ENCODE assay signal across 20 cellular contexts in genomic region chr4:75654905-75655304, GRCh38. TPM values are rescaled to one million over a fixed set of nuclear protein-coding genes. Genes with fewer than 3 reads are reported as not detected.
A peak's percentile ranks its signal among the peaks of the same experiment; 100 is the strongest.
DNase-seq lines count a peak whose midpoint lies in the region; ATAC-seq and TF ChIP-seq lines count a peak whose summit lies in the region.
"Had no signal": no experiment of that assay in that cellular context is flagged by ENCODE, and none has a peak within 500 bp of the region (broad histone marks: within the 10 kb centered on the region; RNA-seq: fewer than 3 reads in every experiment).

No MANE protein-coding gene starts in this region.

- H3K27me3 ChIP-seq in cardiac muscle cell (no peaks in the 10 kb centered on the region), thyroid gland (no peaks in the 10 kb centered on the region), Peyer's patch (no peaks in the 10 kb centered on the region)
- H3K27me3 ChIP-seq: brain microvascular endothelial cell had no signal

- no peaks in the 10 kb centered on the region for H3K27me3 Mint-ChIP-seq in T-helper 2 cell treated with Interferon-gamma antibody and Interleukin-4, amounts not matched to agents 5 μg/mL and 100 μg/mL, for 36 hours (ENCODE audit: low read depth)
- no peaks in the 10 kb centered on the region for H3K27me3 Mint-ChIP-seq in effector memory CD8-positive, alpha-beta T cell

- TF ChIP-seq POLR2A in thyroid gland (IDR thresholded peaks at IDR 0.05), result no peak
- no peak for TF ChIP-seq POLR2A in Peyer's patch (IDR thresholded peaks at IDR 0.05)

- H3K27ac ChIP-seq in cardiac muscle cell (peak overlapping the region; percentile 77), thyroid gland (peak overlapping the region; percentile 4 to 47 (median 20)), Peyer's patch (no peak overlapping the region)
- H3K27ac ChIP-seq: brain microvascular endothelial cell, thoracic aorta had no signal

- peaks cover 64% of the 10 kb centered on the region for H3K36me3 Mint-ChIP-seq in T-helper 2 cell treated with Interferon-gamma antibody and Interleukin-4, amounts not matched to agents 5 μg/mL and 100 μg/mL, for 36 hours (ENCODE audit: low read depth)
- peaks cover 100% of the 10 kb centered on the region for H3K36me3 Mint-ChIP-seq in effector memory CD8-positive, alpha-beta T cell (ENCODE audit: insufficient read depth)

- WGBS in thyroid gland, 2 donors, result 32 to 40% methylated on average over 1 of the region's 1 CpG

- no peak for DNase-seq in cardiac muscle cell (ENCODE audit: low read depth in 1 of 2, low spot score in 1 of 2)
- no peak for DNase-seq in cardiac septum (ENCODE audit: low spot score)
- no peak for DNase-seq in T-helper 2 cell treated with Interferon-gamma antibody and Interleukin-4, amounts not matched to agents 5 μg/mL and 100 μg/mL, for 36 hours (ENCODE audit: low spot score)
- DNase-seq in effector memory CD8-positive, alpha-beta T cell, result no peak
- DNase-seq in thyroid gland, result no peak
- DNase-seq in Peyer's patch, result no peak
- DNase-seq in A172 (ENCODE audit: low spot score), result no peak
- no peak for DNase-seq in HT-29 (ENCODE audit: low spot score)
- DNase-seq: activated CD4-positive, alpha-beta T cell treated with anti-CD3 and anti-CD28 coated beads for 48 hours; activated gamma-delta T cell; brain microvascular endothelial cell; DMS 273 treated with DMSO at 0.1 percent for 48 hours; kidney; NCI-H1694; occipital lobe; SHP77 treated with DMSO at 0.1 percent for 48 hours; stimulated activated CD4-positive, alpha-beta T cell treated with anti-CD3 and anti-CD28 coated beads, Interleukin-1b, Interleukin-23, amount 100 ng/mL, for 48 hours; T-helper 9 cell had no signal

- H3K9me3 Mint-ChIP-seq in T-helper 2 cell treated with Interferon-gamma antibody and Interleukin-4, amounts not matched to agents 5 μg/mL and 100 μg/mL, for 36 hours, result no peaks in the 10 kb centered on the region
- H3K9me3 Mint-ChIP-seq in effector memory CD8-positive, alpha-beta T cell, result no peaks in the 10 kb centered on the region

- intact Hi-C loops in cardiac septum (cut with DNase I) (loop anchor here (5.0 kb wide), 1 partner anchor 192 kb away; no protein-coding TSS in a partner anchor), thyroid gland (cut with DNase I) (no loop called here)

- TF ChIP-seq CTCF in cardiac muscle cell (IDR thresholded peaks at IDR 0.05; ENCODE audit: low read depth, low read length) (no peak), thyroid gland (IDR thresholded peaks at IDR 0.05) (no peak), Peyer's patch (IDR thresholded peaks at IDR 0.05) (no peak)

- peak overlapping the region; percentile 64 for H3K4me3 Mint-ChIP-seq in T-helper 2 cell treated with Interferon-gamma antibody and Interleukin-4, amounts not matched to agents 5 μg/mL and 100 μg/mL, for 36 hours
- no peak overlapping the region for H3K4me3 Mint-ChIP-seq in effector memory CD8-positive, alpha-beta T cell

- peak; percentile 60 for ATAC-seq in effector memory CD8-positive, alpha-beta T cell (replicated peaks)
- ATAC-seq: sciatic nerve had no signal

- H3K9me3 ChIP-seq in cardiac muscle cell (ENCODE audit: low read depth) (no peaks in the 10 kb centered on the region), thyroid gland (no peaks in the 10 kb centered on the region), Peyer's patch (no peaks in the 10 kb centered on the region)
- H3K9me3 ChIP-seq: thoracic aorta had no signal

- H3K4me3 ChIP-seq in cardiac muscle cell (no peak overlapping the region), thyroid gland (replicated peaks in 1 of 3) (no peak overlapping the region), Peyer's patch (no peak overlapping the region)
- H3K4me3 ChIP-seq: thoracic aorta had no signal

- H3K4me1 ChIP-seq in cardiac muscle cell (ENCODE audit: low read depth) (peaks cover 9% of the 10 kb centered on the region), thyroid gland (peaks cover 27 to 31% of the 10 kb centered on the region in 2 donors), Peyer's patch (peaks cover 0 to 8% (median 0%) of the 10 kb centered on the region in 4 donors)

- H3K36me3 ChIP-seq in cardiac muscle cell (peaks cover 74% of the 10 kb centered on the region), thyroid gland (peaks cover 4 to 5% of the 10 kb centered on the region in 2 donors), Peyer's patch (peaks cover 0 to 78% (median 0%) of the 10 kb centered on the region in 3 donors)

- peaks cover 64% of the 10 kb centered on the region for H3K4me1 Mint-ChIP-seq in T-helper 2 cell treated with Interferon-gamma antibody and Interleukin-4, amounts not matched to agents 5 μg/mL and 100 μg/mL, for 36 hours (ENCODE audit: low read depth)
- H3K4me1 Mint-ChIP-seq in effector memory CD8-positive, alpha-beta T cell (ENCODE audit: low read depth in 2 of 2), result peaks cover 19 to 32% of the 10 kb centered on the region in 2 donors

- H3K27ac Mint-ChIP-seq in T-helper 2 cell treated with Interferon-gamma antibody and Interleukin-4, amounts not matched to agents 5 μg/mL and 100 μg/mL, for 36 hours, result peak overlapping the region; percentile 88
- H3K27ac Mint-ChIP-seq in effector memory CD8-positive, alpha-beta T cell, result peak overlapping the region; percentile 32 to 75

RNA-seq across cellular contexts. Expression of gene G3BP2, which starts 18.3 kb away (rescaled TPM):
- total RNA-seq in cardiac muscle cell, result 203 and 210 TPM in 2 replicates
- polyA plus RNA-seq in cardiac muscle cell, result 181 and 194 TPM in 2 replicates
- total RNA-seq in cardiac septum, result 78.3 TPM
- 100 to 1,000 TPM; 117 to 179 (median 139) TPM for total RNA-seq in thyroid gland
- 100 to 1,000 TPM in 1 of 4 donors, 10 to 100 TPM in 3; 54.5 to 121 (median 89.8) TPM for total RNA-seq in Peyer's patch
- total RNA-seq in A172 (2014; rRNA removed; shearing (Covaris generic)), result 97.5 and 102 TPM in 2 replicates
- 54.0 and 59.4 TPM in 2 replicates for total RNA-seq in HT-29 (2014; rRNA removed; shearing (Covaris generic))

RNA-seq across cellular contexts. Expression of gene CDKL2, which starts 24.6 kb away (rescaled TPM):
- total RNA-seq in cardiac muscle cell, result 2.4 and 2.5 TPM in 2 replicates
- polyA plus RNA-seq in cardiac muscle cell, result 2.0 and 4.4 TPM in 2 replicates
- 0.70 TPM for total RNA-seq in cardiac septum
- total RNA-seq in thyroid gland, result 10 to 100 TPM; 14.1 to 27.0 (median 17.6) TPM
- under 1 TPM in 1 of 4 donors, not detected in 3; 0.35 TPM for total RNA-seq in Peyer's patch
- total RNA-seq in A172 (2014; rRNA removed; shearing (Covaris generic)), result not detected in 2 replicates
- total RNA-seq in HT-29 (2014; rRNA removed; shearing (Covaris generic)), result not detected in 2 replicates

Comparison
In these comparisons a context has a peak if more than half of its experiments do, and no peak if none do; other contexts are left out.
1. H3K27ac ChIP-seq: peak in cardiac muscle cell (single experiment) and thyroid gland (3 of 3); none in Peyer's patch (0 of 4).